Comparison of ENCODE assay signal across 22 cellular contexts in the genomic region with DNA sequence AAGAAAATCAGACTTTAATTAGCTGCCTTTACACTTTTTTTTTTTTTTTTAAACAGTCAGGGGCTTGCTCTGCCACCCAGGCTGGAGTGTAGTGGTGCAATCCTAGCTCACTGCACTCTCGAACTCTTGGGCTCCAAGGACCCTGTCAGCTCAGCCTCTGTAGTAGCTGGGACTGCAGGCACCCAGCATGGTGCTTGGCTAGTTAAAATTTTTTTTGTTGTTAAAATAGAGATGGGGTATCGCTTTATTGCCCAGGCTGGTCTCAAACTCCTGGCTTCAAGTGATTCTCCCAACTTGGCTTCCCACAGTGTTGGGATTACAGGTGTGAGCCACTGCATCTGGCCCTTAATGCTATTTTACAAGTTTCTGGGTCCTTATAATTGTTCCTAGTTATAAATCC.
DNase-seq lines count a peak whose midpoint lies in the region; ATAC-seq and TF ChIP-seq lines count a peak whose summit lies in the region.
"Had no signal": no experiment of that assay in that cellular context is flagged by ENCODE, and none has a peak within 500 bp of the region (broad histone marks: within the 10 kb centered on the region; RNA-seq: fewer than 3 reads in every experiment).

No MANE protein-coding gene starts in this region.

- H3K9me3 Mint-ChIP-seq in GM23338, result no peaks in the 10 kb centered on the region
- H3K9me3 Mint-ChIP-seq: CD14-positive monocyte had no signal

- CTCF ChIA-PET in PC-9 (lab: Charles Lee), result no interaction called here

- no peak overlapping the region for H3K14ac ChIP-seq in neuronal stem cell (ENCODE audit: low read length)

- H3K27me3 ChIP-seq in GM23338 (ENCODE audit: insufficient read depth) (no peaks in the 10 kb centered on the region), mesendoderm (ENCODE audit: insufficient read depth, low read length, poor library complexity) (no peaks in the 10 kb centered on the region), neuronal stem cell (ENCODE audit: control insufficient read depth in 3 of 3, insufficient read depth in 3 of 3, low read depth in 1 of 3, low read length in 3 of 3) (no peaks in the 10 kb centered on the region), PC-9 (ENCODE audit: insufficient read depth, low read depth) (no peaks in the 10 kb centered on the region), esophagus squamous epithelium (no peaks in the 10 kb centered on the region)
- H3K27me3 ChIP-seq: BE2C, BLaER1 had no signal

- H3K27me3 Mint-ChIP-seq in GM23338 (ENCODE audit: insufficient read depth, low read depth, poor library complexity), result no peaks in the 10 kb centered on the region
- H3K27me3 Mint-ChIP-seq: CD4-positive, CD25-positive, alpha-beta regulatory T cell; CD8-positive, alpha-beta memory T cell had no signal

- no peak overlapping the region for H3K56ac ChIP-seq in mesendoderm (ENCODE audit: low read length)

- peaks cover 9% of the 10 kb centered on the region for H3K4me1 Mint-ChIP-seq in GM23338
- H3K4me1 Mint-ChIP-seq: CD14-positive monocyte; CD4-positive, alpha-beta memory T cell; CD4-positive, CD25-positive, alpha-beta regulatory T cell; CD8-positive, alpha-beta memory T cell had no signal

- no peak overlapping the region for H3K4me3 Mint-ChIP-seq in GM23338
- H3K4me3 Mint-ChIP-seq: CD14-positive monocyte; CD4-positive, alpha-beta memory T cell; CD4-positive, CD25-positive, alpha-beta regulatory T cell; CD8-positive, alpha-beta memory T cell had no signal

- no peak overlapping the region for H4K8ac ChIP-seq in mesendoderm (ENCODE audit: low read depth, low read length)
- no peak overlapping the region for H4K8ac ChIP-seq in neuronal stem cell (ENCODE audit: low read depth, low read length)

- BruUV-seq in PC-9 (replicated peaks; lab: Mats Ljungman, UMichigan), result no TSS peak

- H3K4ac ChIP-seq in mesendoderm (ENCODE audit: low read depth, low read length) (no peak overlapping the region), neuronal stem cell (ENCODE audit: low read length) (no peak overlapping the region)

- H3K4me3 ChIP-seq in GM23338 (no peak overlapping the region), mesendoderm (ENCODE audit: low read length) (no peak overlapping the region), neuronal stem cell (ENCODE audit: low read length in 2 of 2) (no peak overlapping the region), PC-9 (no peak overlapping the region), esophagus squamous epithelium (no peak overlapping the region)
- H3K4me3 ChIP-seq: BLaER1, GM12878 had no signal

- intact Hi-C loops in PC-9 (cut with micrococcal nuclease; ENCODE audit: unreplicated experiment) (loop anchor here (10.0 kb wide), 1 partner anchor 349 kb away; no protein-coding TSS in a partner anchor), esophagus squamous epithelium (cut with DNase I) (no loop called here)

- H4K5ac ChIP-seq in mesendoderm (ENCODE audit: low read length), result no peak overlapping the region

- H2AFZ ChIP-seq in GM23338, result 0 out of 2 replicates have a peak overlapping the region, but pooled peaks have one; percentile 0
- H2AFZ ChIP-seq in neuronal stem cell (ENCODE audit: low read length), result peak overlapping the region; percentile 27
- no peak overlapping the region for H2AFZ ChIP-seq in PC-9

- H3K36me3 ChIP-seq in GM23338 (ENCODE audit: insufficient read depth) (no peaks in the 10 kb centered on the region), mesendoderm (ENCODE audit: control insufficient read depth, insufficient read depth, low read length) (no peaks in the 10 kb centered on the region), neuronal stem cell (replicated peaks in 1 of 2; ENCODE audit: control insufficient read depth in 2 of 2, insufficient read depth in 2 of 2, low read length in 2 of 2) (no peaks in the 10 kb centered on the region), PC-9 (ENCODE audit: low read depth) (no peaks in the 10 kb centered on the region), esophagus squamous epithelium (no peaks in the 10 kb centered on the region)
- H3K36me3 ChIP-seq: BE2C, BLaER1 had no signal

- H4K91ac ChIP-seq in neuronal stem cell (ENCODE audit: low read depth, low read length, poor library complexity), result no peak overlapping the region

- no peaks in the 10 kb centered on the region for H3K9me2 ChIP-seq in GM23338 (ENCODE audit: insufficient read depth)
- no peaks in the 10 kb centered on the region for H3K9me2 ChIP-seq in PC-9 (ENCODE audit: insufficient read depth)

- no peak for DNase-seq in GM23338 (ENCODE audit: low spot score)
- DNase-seq in cerebellar cortex (ENCODE audit: low spot score), result peak; percentile 55
- no peak for DNase-seq in mesendoderm
- DNase-seq in neuronal stem cell (ENCODE audit: low spot score), result no peak
- no peak for DNase-seq in NCI-H2081 (lab: John Stamatoyannopoulos, UW)
- DNase-seq in NCI-H2029 (lab: John Stamatoyannopoulos, UW), result no peak
- DNase-seq in PC-9, result no peak
- DNase-seq in esophagus squamous epithelium (lab: John Stamatoyannopoulos, UW), result no peak
- DNase-seq: 8988T; ACHN; BE2C; C1 segment of cervical spinal cord; Caco-2; Calu3; CD4-positive, alpha-beta memory T cell; CD4-positive, CD25-positive, alpha-beta regulatory T cell; CD8-positive, alpha-beta memory T cell; DMS79 treated with DMSO at 0.1 percent for 48 hours; GDM1 had no signal

- no peak overlapping the region for H3K23ac ChIP-seq in mesendoderm (ENCODE audit: low read length)
- H3K23ac ChIP-seq in neuronal stem cell (ENCODE audit: low read depth, low read length, poor library complexity), result no peak overlapping the region

- H3K79me1 ChIP-seq in mesendoderm (ENCODE audit: low read length) (no peaks in the 10 kb centered on the region), neuronal stem cell (ENCODE audit: low read depth, low read length) (no peaks in the 10 kb centered on the region)

- no peak for TF ChIP-seq CTCF in GM23338 (conservative IDR thresholded peaks at IDR 0.05; ENCODE audit: low read depth in 2 of 2)
- TF ChIP-seq CTCF in PC-9 (conservative IDR thresholded peaks at IDR 0.05), result no peak
- TF ChIP-seq CTCF in esophagus squamous epithelium (IDR thresholded peaks at IDR 0.05), result no peak

- H3K36me3 Mint-ChIP-seq in GM23338 (ENCODE audit: low read depth), result no peaks in the 10 kb centered on the region
- H3K36me3 Mint-ChIP-seq: CD14-positive monocyte; CD4-positive, alpha-beta memory T cell; CD4-positive, CD25-positive, alpha-beta regulatory T cell; CD8-positive, alpha-beta memory T cell had no signal

- no peaks in the 10 kb centered on the region for H3K79me2 ChIP-seq in GM23338 (replicated peaks; ENCODE audit: insufficient read depth)
- H3K79me2 ChIP-seq in mesendoderm (ENCODE audit: control insufficient read depth, insufficient read depth, low read length), result no peaks in the 10 kb centered on the region
- no peaks in the 10 kb centered on the region for H3K79me2 ChIP-seq in PC-9 (ENCODE audit: low read depth)

- H2BK120ac ChIP-seq in mesendoderm (ENCODE audit: low read depth, low read length), result peak overlapping the region; percentile 12
- H2BK120ac ChIP-seq in neuronal stem cell (ENCODE audit: low read depth, low read length), result no peak overlapping the region

- no peak overlapping the region for H2BK12ac ChIP-seq in neuronal stem cell (ENCODE audit: low read length)

- no peaks in the 10 kb centered on the region for H3F3A ChIP-seq in GM23338 (replicated peaks; ENCODE audit: low read depth)
- H3F3A ChIP-seq in PC-9 (ENCODE audit: insufficient read depth, low read depth), result no peaks in the 10 kb centered on the region

- H2AK5ac ChIP-seq in mesendoderm (ENCODE audit: low read length) (no peak overlapping the region), neuronal stem cell (ENCODE audit: low read depth, low read length) (no peak overlapping the region)

- H2BK15ac ChIP-seq in mesendoderm (replicated peaks; ENCODE audit: low read depth) (no peak overlapping the region), neuronal stem cell (ENCODE audit: low read length) (no peak overlapping the region)

- H3K27ac ChIP-seq in GM23338 (ENCODE audit: low read depth), result no peak overlapping the region
- H3K27ac ChIP-seq in mesendoderm (ENCODE audit: low read depth, low read length), result no peak overlapping the region
- no peak overlapping the region for H3K27ac ChIP-seq in neuronal stem cell (replicated peaks; ENCODE audit: low read length)
- no peak overlapping the region for H3K27ac ChIP-seq in PC-9
- H3K27ac ChIP-seq in esophagus squamous epithelium, result no peak overlapping the region
- H3K27ac ChIP-seq: BLaER1 had no signal

- TF ChIP-seq POLR2A in esophagus squamous epithelium (IDR thresholded peaks at IDR 0.05), result no peak

- no peak overlapping the region for H3K4me2 ChIP-seq in GM23338
- no peak overlapping the region for H3K4me2 ChIP-seq in mesendoderm (ENCODE audit: low read length)
- no peak overlapping the region for H3K4me2 ChIP-seq in neuronal stem cell (ENCODE audit: insufficient read depth, low read length, poor library complexity, severe bottlenecking)
- H3K4me2 ChIP-seq in PC-9, result no peak overlapping the region
- H3K4me2 ChIP-seq: BLaER1 had no signal

- H3K9ac ChIP-seq in mesendoderm (ENCODE audit: low read length) (no peak overlapping the region), neuronal stem cell (ENCODE audit: low read depth, low read length, poor library complexity) (no peak overlapping the region)
- H3K9ac ChIP-seq: BLaER1 had no signal

- POLR2A ChIA-PET in PC-9 (lab: Charles Lee; ENCODE audit: unreplicated experiment), result no interaction called here

- WGBS in mesendoderm (ENCODE audit: extremely low coverage, insufficient coverage, low lambda C conversion rate), result no CpG with 5 or more reads among the region's 2 CpGs
- no CpG with 5 or more reads among the region's 2 CpGs for WGBS in neuronal stem cell (ENCODE audit: extremely low coverage in 2 of 2, insufficient read length in 2 of 2, insufficient replicate concordance in 1 of 2), 2 donors
- 52 to 80% methylated on average over 2 of the region's 2 CpGs for WGBS in esophagus squamous epithelium, 2 donors

- H2BK5ac ChIP-seq in mesendoderm (ENCODE audit: low read length) (no peak overlapping the region), neuronal stem cell (ENCODE audit: low read length) (no peak overlapping the region)

- no peak overlapping the region for H3K18ac ChIP-seq in mesendoderm (ENCODE audit: low read length)
- H3K18ac ChIP-seq in neuronal stem cell (ENCODE audit: low read length), result no peak overlapping the region

- H3K27ac Mint-ChIP-seq in GM23338, result no peak overlapping the region
- H3K27ac Mint-ChIP-seq: CD14-positive monocyte; CD4-positive, alpha-beta memory T cell; CD4-positive, CD25-positive, alpha-beta regulatory T cell; CD8-positive, alpha-beta memory T cell had no signal

- ATAC-seq in GM23338, result no peak
- ATAC-seq: GM12878 had no signal

- H3K4me1 ChIP-seq in GM23338 (ENCODE audit: insufficient read depth), result 0 out of 2 replicates have a peak, but pooled peaks cover 6% of the 10 kb centered on the region
- no peaks in the 10 kb centered on the region for H3K4me1 ChIP-seq in mesendoderm (ENCODE audit: control insufficient read depth, low read depth, low read length)
- H3K4me1 ChIP-seq in neuronal stem cell (ENCODE audit: control insufficient read depth in 2 of 2, insufficient read depth in 1 of 2, low read depth in 1 of 2, low read length in 2 of 2), result peaks cover 0 to 4% of the 10 kb centered on the region in 2 donors
- H3K4me1 ChIP-seq in PC-9 (replicated peaks; ENCODE audit: insufficient read depth), result no peaks in the 10 kb centered on the region
- H3K4me1 ChIP-seq in esophagus squamous epithelium, result no peaks in the 10 kb centered on the region
- H3K4me1 ChIP-seq: BE2C, BLaER1 had no signal

- H4K20me1 ChIP-seq in GM23338 (replicated peaks; ENCODE audit: insufficient read depth), result no peaks in the 10 kb centered on the region
- H4K20me1 ChIP-seq in PC-9 (ENCODE audit: insufficient read depth), result no peaks in the 10 kb centered on the region
- H4K20me1 ChIP-seq: BLaER1 had no signal

- H3K9me3 ChIP-seq in neuronal stem cell (replicated peaks in 1 of 2; ENCODE audit: control insufficient read depth in 2 of 2, insufficient read depth in 1 of 2, low read depth in 1 of 2, low read length in 2 of 2), result peaks cover 0 to 5% of the 10 kb centered on the region in 2 donors
- no peaks in the 10 kb centered on the region for H3K9me3 ChIP-seq in PC-9 (ENCODE audit: insufficient read depth, low read depth)
- no peaks in the 10 kb centered on the region for H3K9me3 ChIP-seq in esophagus squamous epithelium
- H3K9me3 ChIP-seq: BE2C, BLaER1, Caco-2 had no signal
